In genomic region chr12:106275458-106275857, GRCh38 we compare ENCODE assay signal across 13 cellular contexts.
"Had no signal": no experiment of that assay in that cellular context is flagged by ENCODE, and none has a peak within 500 bp of the region (broad histone marks: within the 10 kb centered on the region; RNA-seq: fewer than 3 reads in every experiment).

No MANE protein-coding gene starts in this region.

- H3K4me1 Mint-ChIP-seq: activated CD4-positive, alpha-beta T cell treated with anti-CD3 and anti-CD28 coated beads, Interleukin-2, amount 10 ng/mL, durations not matched to agents 24 days and 14 days had no signal

- H3K27ac Mint-ChIP-seq: activated CD4-positive, alpha-beta T cell treated with anti-CD3 and anti-CD28 coated beads, Interleukin-2, amount 10 ng/mL, durations not matched to agents 24 days and 14 days; activated naive CD4-positive, alpha-beta T cell treated with anti-CD3 and anti-CD28 coated beads for 36 hours; naive thymus-derived CD4-positive, alpha-beta T cell; WTC11 had no signal

- H3K36me3 ChIP-seq: left ventricle myocardium inferior had no signal

- H3K27me3 ChIP-seq: foreskin keratinocyte had no signal

- H3K4me3 ChIP-seq: left ventricle myocardium inferior, psoas muscle had no signal

- H3K9me3 Mint-ChIP-seq: activated CD4-positive, alpha-beta T cell treated with anti-CD3 and anti-CD28 coated beads, Interleukin-2, amount 10 ng/mL, durations not matched to agents 24 days and 14 days; activated naive CD4-positive, alpha-beta T cell treated with anti-CD3 and anti-CD28 coated beads for 36 hours; type B pancreatic cell; WTC11 had no signal

- H3K4me3 Mint-ChIP-seq: activated CD4-positive, alpha-beta T cell treated with anti-CD3 and anti-CD28 coated beads, Interleukin-2, amount 10 ng/mL, durations not matched to agents 24 days and 14 days; activated naive CD4-positive, alpha-beta T cell treated with anti-CD3 and anti-CD28 coated beads for 36 hours; naive thymus-derived CD4-positive, alpha-beta T cell; type B pancreatic cell; WTC11 had no signal

- H3K27me3 Mint-ChIP-seq: type B pancreatic cell had no signal

- ATAC-seq: foreskin keratinocyte; naive thymus-derived CD4-positive, alpha-beta T cell; sciatic nerve; WTC11 had no signal

- DNase-seq: activated CD4-positive, alpha-beta T cell treated with anti-CD3 and anti-CD28 coated beads, Interleukin-2, amount 10 ng/mL, durations not matched to agents 24 days and 14 days; activated CD8-positive, alpha-beta memory T cell treated with anti-CD3 and anti-CD28 coated beads for 24 hours; activated naive CD4-positive, alpha-beta T cell treated with anti-CD3 and anti-CD28 coated beads for 36 hours; foreskin keratinocyte; left ventricle myocardium inferior; naive thymus-derived CD4-positive, alpha-beta T cell; nucleus accumbens; psoas muscle; stimulated activated CD4-positive, alpha-beta T cell treated with anti-CD3 and anti-CD28 coated beads, Interleukin-2, amount 100 ng/mL, for 24 hours; stimulated activated naive CD4-positive, alpha-beta T cell had no signal

- H3K36me3 Mint-ChIP-seq: naive thymus-derived CD4-positive, alpha-beta T cell; type B pancreatic cell; WTC11 had no signal

- H3K27ac ChIP-seq: foreskin keratinocyte, left ventricle myocardium inferior, psoas muscle had no signal

- H3K9me3 ChIP-seq: left ventricle myocardium inferior, psoas muscle had no signal
